Comparison of ENCODE assay signal across 8 cellular contexts in genomic region chr17:82022981-82023446, GRCh38. TPM values are rescaled to one million over a fixed set of nuclear protein-coding genes. Genes with fewer than 3 reads are reported as not detected.
A peak's percentile ranks its signal among the peaks of the same experiment; 100 is the strongest.
DNase-seq lines count a peak whose midpoint lies in the region; ATAC-seq and TF ChIP-seq lines count a peak whose summit lies in the region.

LRRC45 (plus strand) TSS chr17:82023305; CDS start chr17:82023644, 339 bp downstream.

- no peak for TF ChIP-seq CTCF in GM12875 (IDR thresholded peaks at IDR 0.05; ENCODE audit: borderline replicate concordance, insufficient read depth, low read depth, low read length)
- no peak for TF ChIP-seq CTCF in ovary (IDR thresholded peaks at IDR 0.05)
- TF ChIP-seq CTCF in thyroid gland (IDR thresholded peaks at IDR 0.05), result no peak

- WGBS in ovary, 3 donors, result 0 to 1% (median 1%) methylated on average over 24 to 42 of the region's 42 CpGs
- WGBS in thyroid gland, 2 donors, result 0 to 1% methylated on average over 10 to 27 of the region's 42 CpGs

- H3K36me3 ChIP-seq in adipocyte (ENCODE audit: control insufficient read depth, insufficient read depth, low read length, severe bottlenecking) (no peaks in the 10 kb centered on the region), ovary (no peaks in the 10 kb centered on the region), thyroid gland (no peaks in the 10 kb centered on the region)

- peak; percentile 99 for DNase-seq in NCI-H146 treated with DMSO at 0.1 percent for 48 hours (lab: John Stamatoyannopoulos, UW; ENCODE audit: unreplicated experiment)
- DNase-seq in T-helper 1 cell, result peak; percentile 99 to 100 (median 100)
- DNase-seq in adipocyte (ENCODE audit: low read depth), result peak; percentile 100
- peak; percentile 100 for DNase-seq in Right ventricle myocardium superior
- peak; percentile 99 to 100 (median 100) for DNase-seq in ovary
- peak; percentile 100 for DNase-seq in thyroid gland

- ATAC-seq in HG02884 (IDR thresholded peaks at IDR 0.05; ENCODE audit: unreplicated experiment), result peak; percentile 75
- peak; percentile 91 for ATAC-seq in Right ventricle myocardium superior (ENCODE audit: poor library complexity)

- no peaks in the 10 kb centered on the region for H3K9me3 ChIP-seq in adipocyte (ENCODE audit: control insufficient read depth, low read length)
- H3K9me3 ChIP-seq in ovary, result no peaks in the 10 kb centered on the region
- no peaks in the 10 kb centered on the region for H3K9me3 ChIP-seq in thyroid gland

- no peak for TF ChIP-seq POLR2A in ovary (IDR thresholded peaks at IDR 0.05)
- TF ChIP-seq POLR2A in thyroid gland (IDR thresholded peaks at IDR 0.05), result no peak

- H3K4me1 ChIP-seq in adipocyte (ENCODE audit: control insufficient read depth, insufficient read depth, low read length) (peaks cover 18% of the 10 kb centered on the region), ovary (ENCODE audit: insufficient read depth) (peaks cover 8% of the 10 kb centered on the region), thyroid gland (peaks cover 23 to 24% of the 10 kb centered on the region in 2 donors)

- H3K9ac ChIP-seq in adipocyte (ENCODE audit: low read length), result peak within 1 kb of the TSS; percentile 84

- H3K4me3 ChIP-seq in GM12875 (ENCODE audit: low read depth, low read length) (peak within 1 kb of the TSS; percentile 84), adipocyte (ENCODE audit: low read length) (peak within 1 kb of the TSS; percentile 91), ovary (peak within 1 kb of the TSS; percentile 95), thyroid gland (replicated peaks in 1 of 3) (peak within 1 kb of the TSS; percentile 76 to 95 (median 85))

- no peak for TF ChIP-seq EP300 in ovary (IDR thresholded peaks at IDR 0.05)

- H3K27me3 ChIP-seq in adipocyte (replicated peaks; ENCODE audit: control insufficient read depth, insufficient read depth, low read length) (no peaks in the 10 kb centered on the region), ovary (no peaks in the 10 kb centered on the region), thyroid gland (no peaks in the 10 kb centered on the region)

- intact Hi-C loops in Right ventricle myocardium superior (cut with DNase I), result no loop called here
- intact Hi-C loops in ovary (cut with DNase I), result loop anchor here in 1 of 4 donors (10.0 kb wide), 1 partner anchor 302 kb away; no protein-coding TSS in a partner anchor
- intact Hi-C loops in thyroid gland (cut with DNase I), result no loop called here

- H3K27ac ChIP-seq in ovary, result peak within 1 kb of the TSS; percentile 20 to 44
- peak within 1 kb of the TSS in 1 of 3 donors; percentile 65 for H3K27ac ChIP-seq in thyroid gland

RNA-seq across cellular contexts. Expression of gene LRRC45, which starts in this region (rescaled TPM):
- total RNA-seq in Right ventricle myocardium superior (4.7 TPM), ovary (10 to 100 TPM in 1 of 7 donors, 1 to 10 TPM in 6; 3.5 to 16.4 (median 7.1) TPM), thyroid gland (10 to 100 TPM; 15.3 to 33.0 (median 18.9) TPM)
- 1 to 10 TPM in 1 of 2 donors, under 1 TPM in 1; 0.67 to 8.0 TPM for polyA plus RNA-seq in ovary
